Comparison of ENCODE assay signal across 30 cellular contexts in genomic region chr14:100123618-100124017, GRCh38. TPM values are rescaled to one million over a fixed set of nuclear protein-coding genes. Genes with fewer than 3 reads are reported as not detected.
"Had no signal": no experiment of that assay in that cellular context is flagged by ENCODE, and none has a peak within 500 bp of the region (broad histone marks: within the 10 kb centered on the region; RNA-seq: fewer than 3 reads in every experiment).

No MANE protein-coding gene starts in this region.

- H3K4me1 Mint-ChIP-seq: brain, neural crest cell had no signal

- H3K9me3 ChIP-seq: adrenal gland, left ventricle myocardium inferior, mucosa of descending colon, psoas muscle, sigmoid colon, stomach, thyroid gland, upper lobe of left lung had no signal

- H3K9me3 Mint-ChIP-seq: activated CD4-positive, alpha-beta memory T cell treated with anti-CD3 and anti-CD28 coated beads for 36 hours; activated CD4-positive, alpha-beta T cell treated with anti-CD3 and anti-CD28 coated beads, Interleukin-2, amount 10 ng/mL, durations not matched to agents 24 days and 14 days; brain; neural crest cell; stimulated activated naive B cell treated with anti-CD40 and anti-IgM and Interleukin-4, amounts not matched to agents 10 μg/mL and 1 μg/mL and 100 μg/mL, for 72 hours had no signal

- ATAC-seq: mucosa of descending colon; stimulated activated naive B cell treated with anti-CD40 and anti-IgM and Interleukin-4, amounts not matched to agents 10 μg/mL and 1 μg/mL and 100 μg/mL, for 72 hours; T-helper 17 cell had no signal

- H3K27me3 Mint-ChIP-seq: activated CD4-positive, alpha-beta memory T cell treated with anti-CD3 and anti-CD28 coated beads for 36 hours; activated CD4-positive, alpha-beta T cell treated with anti-CD3 and anti-CD28 coated beads, Interleukin-2, amount 10 ng/mL, durations not matched to agents 24 days and 14 days; brain; stimulated activated naive B cell treated with anti-CD40 and anti-IgM and Interleukin-4, amounts not matched to agents 10 μg/mL and 1 μg/mL and 100 μg/mL, for 72 hours; T-helper 17 cell had no signal

- H3K36me3 ChIP-seq: cardiac muscle cell, thyroid gland had no signal

- H3K4me1 ChIP-seq: adrenal gland, parathyroid adenoma, psoas muscle, stomach had no signal

- H3K4me3 ChIP-seq: adrenal gland, cardiac muscle cell, coronary artery, dorsolateral prefrontal cortex, left ventricle myocardium inferior, lung, mucosa of descending colon, psoas muscle, sigmoid colon, stomach, thyroid gland, upper lobe of left lung had no signal

- H3K4me3 Mint-ChIP-seq: activated CD4-positive, alpha-beta memory T cell treated with anti-CD3 and anti-CD28 coated beads for 36 hours; activated CD4-positive, alpha-beta T cell treated with anti-CD3 and anti-CD28 coated beads, Interleukin-2, amount 10 ng/mL, durations not matched to agents 24 days and 14 days; brain; neural crest cell; stimulated activated naive B cell treated with anti-CD40 and anti-IgM and Interleukin-4, amounts not matched to agents 10 μg/mL and 1 μg/mL and 100 μg/mL, for 72 hours; T-helper 17 cell had no signal

- DNase-seq: activated CD4-positive, alpha-beta memory T cell treated with anti-CD3 and anti-CD28 coated beads for 36 hours; activated CD4-positive, alpha-beta T cell treated with anti-CD3 and anti-CD28 coated beads, Interleukin-2, amount 10 ng/mL, durations not matched to agents 24 days and 14 days; activated CD4-positive, CD25-positive, alpha-beta regulatory T cell treated with anti-CD3 and anti-CD28 coated beads, Interleukin-2, amount 50 U/mL, for 72 hours; activated CD8-positive, alpha-beta memory T cell treated with anti-CD3 and anti-CD28 coated beads, Interleukin-2, amount 50 U/mL, for 4 hours; activated naive CD4-positive, alpha-beta T cell; activated T-cell treated with anti-CD3 and anti-CD28 coated beads, Interleukin-2, amount 50 U/mL, for 1 hour; adrenal gland; aorta; dorsolateral prefrontal cortex; effector memory CD4-positive, alpha-beta T cell; left ventricle myocardium inferior; mesendoderm; nucleus accumbens; psoas muscle; sigmoid colon; small intestine; stimulated activated CD4-positive, alpha-beta T cell treated with anti-CD3 and anti-CD28 coated beads, Interleukin-4, amount 100 ng/mL, for 24 hours; stimulated activated naive B cell treated with anti-CD40 and anti-IgM and Interleukin-4, amounts not matched to agents 10 μg/mL and 1 μg/mL and 100 μg/mL, for 72 hours; stomach; T-helper 17 cell; T1000; thyroid gland had no signal

- H3K27ac ChIP-seq: adrenal gland, cardiac muscle cell, coronary artery, dorsolateral prefrontal cortex, left ventricle myocardium inferior, parathyroid adenoma, psoas muscle, sigmoid colon, stomach, thyroid gland, upper lobe of left lung had no signal

- H3K27me3 ChIP-seq: adrenal gland, cardiac muscle cell, dorsolateral prefrontal cortex, sigmoid colon, stomach, thyroid gland, upper lobe of left lung had no signal

- H3K27ac Mint-ChIP-seq: activated CD4-positive, alpha-beta memory T cell treated with anti-CD3 and anti-CD28 coated beads for 36 hours; stimulated activated naive B cell treated with anti-CD40 and anti-IgM and Interleukin-4, amounts not matched to agents 10 μg/mL and 1 μg/mL and 100 μg/mL, for 72 hours; T-helper 17 cell had no signal

RNA-seq across cellular contexts. Expression of gene DEGS2, which starts 35.8 kb away (rescaled TPM):
- total RNA-seq: left ventricle myocardium inferior, neural crest cell had no signal
